Comparison of ENCODE assay signal across 1 cellular context in the genomic region with DNA sequence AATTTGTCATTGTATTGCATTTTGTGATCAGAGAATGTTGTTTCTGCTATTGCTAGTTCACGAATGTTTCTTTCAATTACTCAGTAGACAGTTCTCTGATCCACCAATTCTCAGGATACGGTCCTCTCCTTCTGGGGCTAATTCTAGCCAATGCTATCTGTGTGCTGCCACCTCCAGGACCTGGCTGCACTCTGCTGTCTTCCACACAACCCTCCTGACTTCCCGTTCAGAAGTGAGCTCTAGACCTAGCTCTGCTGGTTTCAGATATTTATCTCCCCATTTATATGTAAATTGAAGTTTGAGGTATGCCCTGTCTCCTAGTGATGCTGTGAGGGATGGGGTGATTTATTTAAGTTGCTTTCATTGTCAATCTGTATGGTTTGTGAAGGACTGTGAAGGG.
TF ChIP-seq lines count a peak whose summit lies in the region.

No MANE protein-coding gene starts in this region.

TF ChIP-seq in H1, 55 proteins besides CTCF, POLR2A, EP300 and RAD21:
- TF ChIP-seq JUN (IDR thresholded peaks at IDR 0.05; ENCODE audit: low read depth, low read length): no peak
- TF ChIP-seq TAF7 (optimal IDR thresholded peaks at IDR 0.05; ENCODE audit: borderline replicate concordance, low read depth, low read length): no peak
- TF ChIP-seq ASH2L (IDR thresholded peaks at IDR 0.05; ENCODE audit: low read length): no peak
- TF ChIP-seq CBX8 (IDR thresholded peaks at IDR 0.05; ENCODE audit: borderline replicate concordance, low read depth, low read length): no peak
- no peak for TF ChIP-seq SRF (IDR thresholded peaks at IDR 0.05; ENCODE audit: low read depth, low read length)
- TF ChIP-seq TAF1 (IDR thresholded peaks at IDR 0.05; ENCODE audit: low read depth, low read length): no peak
- no peak for TF ChIP-seq CHD1 (IDR thresholded peaks at IDR 0.05; ENCODE audit: low read depth, low read length)
- TF ChIP-seq, protein P1, sequence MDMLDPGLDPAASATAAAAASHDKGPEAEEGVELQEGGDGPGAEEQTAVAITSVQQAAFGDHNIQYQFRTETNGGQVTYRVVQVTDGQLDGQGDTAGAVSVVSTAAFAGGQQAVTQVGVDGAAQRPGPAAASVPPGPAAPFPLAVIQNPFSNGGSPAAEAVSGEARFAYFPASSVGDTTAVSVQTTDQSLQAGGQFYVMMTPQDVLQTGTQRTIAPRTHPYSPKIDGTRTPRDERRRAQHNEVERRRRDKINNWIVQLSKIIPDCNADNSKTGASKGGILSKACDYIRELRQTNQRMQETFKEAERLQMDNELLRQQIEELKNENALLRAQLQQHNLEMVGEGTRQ (IDR thresholded peaks at IDR 0.05; ENCODE audit: low read length): no peak
- TF ChIP-seq RFX5 (IDR thresholded peaks at IDR 0.05; ENCODE audit: borderline replicate concordance, low read depth, low read length): no peak
- TF ChIP-seq CTBP2 (IDR thresholded peaks at IDR 0.05; ENCODE audit: borderline replicate concordance, insufficient read depth, insufficient read length, low read length): no peak
